In the genomic region with DNA sequence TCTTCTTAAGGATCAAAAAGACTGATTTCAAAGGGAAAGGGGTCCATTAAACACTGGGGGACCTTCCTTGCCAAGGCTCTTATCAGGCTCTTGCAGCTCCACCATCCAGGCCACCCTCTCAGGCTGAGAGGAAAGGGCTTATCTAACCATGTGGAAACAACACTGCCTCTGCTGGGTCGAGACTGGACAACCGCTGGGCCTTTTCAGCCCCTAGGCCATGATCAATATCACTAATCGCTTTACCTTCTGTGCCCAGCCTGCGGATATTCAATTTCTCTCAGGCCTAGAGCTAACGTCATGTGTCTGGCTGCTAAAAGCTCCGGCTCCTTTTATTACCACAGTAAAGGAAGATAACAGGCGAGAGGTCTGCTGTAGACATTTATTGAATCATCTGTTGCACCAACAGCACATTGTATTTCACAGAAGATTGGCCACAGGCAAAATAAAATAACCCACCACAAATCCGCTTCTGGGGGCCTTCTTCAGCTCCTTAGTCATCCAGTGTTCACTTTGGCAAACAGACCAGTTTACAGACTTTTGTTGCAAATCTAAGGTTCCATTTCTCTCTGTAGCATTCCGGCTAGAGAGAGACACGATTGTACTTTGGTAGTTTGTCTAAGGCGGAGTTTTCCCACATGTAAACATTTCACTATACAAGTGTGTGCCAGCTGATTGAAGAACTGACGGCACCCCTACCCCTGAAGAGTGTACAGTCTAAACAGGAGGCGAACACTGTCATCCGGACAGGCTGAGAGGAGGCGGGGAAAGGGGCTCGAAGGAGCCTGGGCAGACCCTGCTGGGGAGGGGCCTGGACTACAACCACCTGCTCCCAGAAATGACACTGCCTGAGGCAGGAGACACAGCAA, we compare ENCODE assay signal across 9 cellular contexts. TPM values are rescaled to one million over a fixed set of nuclear protein-coding genes. Genes with fewer than 3 reads are reported as not detected.
DNase-seq lines count a peak whose midpoint lies in the region; ATAC-seq, FAIRE-seq and TF ChIP-seq lines count a peak whose summit lies in the region.
"Had no signal": no experiment of that assay in that cellular context is flagged by ENCODE, and none has a peak within 500 bp of the region (broad histone marks: within the 10 kb centered on the region; RNA-seq: fewer than 3 reads in every experiment).

No MANE protein-coding gene starts in this region.

- no peak for ATAC-seq in gastroesophageal sphincter

- no peak overlapping the region for H3K9ac ChIP-seq in subcutaneous abdominal adipose tissue (ENCODE audit: low read length in 5 of 5)

- H3K4me1 ChIP-seq in gastroesophageal sphincter (peaks cover 0 to 43% (median 34%) of the 10 kb centered on the region in 3 donors), subcutaneous abdominal adipose tissue (ENCODE audit: control insufficient read depth in 5 of 5, insufficient read depth in 5 of 5, low read length in 5 of 5) (peaks cover 13 to 44% (median 40%) of the 10 kb centered on the region in 5 donors)

- no peak for TF ChIP-seq CTCF in gastroesophageal sphincter (IDR thresholded peaks at IDR 0.05)

- no peak for TF ChIP-seq EP300 in gastroesophageal sphincter (IDR thresholded peaks at IDR 0.05)

- WGBS in gastroesophageal sphincter (ENCODE audit: low coverage in 1 of 2), 2 donors, result 64 to 76% methylated on average over 5 to 9 of the region's 16 CpGs

- TF ChIP-seq POLR2A in gastroesophageal sphincter (IDR thresholded peaks at IDR 0.05), result no peak

- DNase-seq in SIG-M5 treated with dmso at 0.1 percent for 504 hours (lab: John Stamatoyannopoulos, UW; ENCODE audit: unreplicated experiment) (peak; percentile 31), SIG-M5 (lab: John Stamatoyannopoulos, UW) (no peak), T1000 (lab: John Stamatoyannopoulos, UW) (peak; percentile 78), iPS-NIHi7 (ENCODE audit: extremely low spot score) (no peak), foreskin melanocyte (no peak), RCC 7860 (ENCODE audit: low spot score) (no peak)
- DNase-seq: NCI-H524 treated with DMSO at 0.1 percent for 48 hours had no signal

- no peak overlapping the region for H3K4me3 ChIP-seq in gastroesophageal sphincter
- H3K4me3 ChIP-seq in subcutaneous abdominal adipose tissue (ENCODE audit: low read depth in 1 of 5, low read length in 5 of 5), result no peak overlapping the region

- H3K9me3 ChIP-seq in gastroesophageal sphincter (no peaks in the 10 kb centered on the region), subcutaneous abdominal adipose tissue (ENCODE audit: control insufficient read depth in 5 of 5, low read length in 5 of 5) (no peaks in the 10 kb centered on the region)

- no peaks in the 10 kb centered on the region for H3K36me3 ChIP-seq in gastroesophageal sphincter
- peaks cover 0 to 11% (median 0%) of the 10 kb centered on the region in 5 donors for H3K36me3 ChIP-seq in subcutaneous abdominal adipose tissue (ENCODE audit: control insufficient read depth in 5 of 5, insufficient read depth in 5 of 5, low read length in 5 of 5)

- H3K27me3 ChIP-seq in gastroesophageal sphincter (no peaks in the 10 kb centered on the region), subcutaneous abdominal adipose tissue (ENCODE audit: control insufficient read depth in 5 of 5, insufficient read depth in 4 of 5, low read length in 5 of 5) (no peaks in the 10 kb centered on the region)

- FAIRE-seq in RCC 7860 (lab: Jason Lieb, UNC), result no peak

- H3K27ac ChIP-seq in gastroesophageal sphincter (peak overlapping the region in 3 of 4 donors; percentile 37 to 79 (median 67)), subcutaneous abdominal adipose tissue (ENCODE audit: low read depth, low read length) (peak overlapping the region; percentile 50)

RNA-seq across cellular contexts. Expression of a gene that starts 13.9 kb away (rescaled TPM):
- 10 to 100 TPM in 3 of 4 donors, 1 to 10 TPM in 1; 7.9 to 17.7 (median 15.0) TPM for total RNA-seq in gastroesophageal sphincter

RNA-seq across cellular contexts. Expression of a gene that starts 44.7 kb away (rescaled TPM):
- 10 to 100 TPM in 1 of 4 donors, 1 to 10 TPM in 3; 4.8 to 10.4 (median 8.2) TPM for total RNA-seq in gastroesophageal sphincter

Comparison
In these comparisons a context has a peak if more than half of its experiments do, and no peak if none do; other contexts are left out.
1. DNase-seq: peak in SIG-M5 treated with dmso at 0.1 percent for 504 hours (single experiment) and T1000 (single experiment); none in SIG-M5 (single experiment), iPS-NIHi7 (single experiment), foreskin melanocyte (single experiment) and RCC 7860 (single experiment).